6 cellular contexts compared by ENCODE assay signal in genomic region chrX:87098477-87098876, GRCh38.
"Had no signal": no experiment of that assay in that cellular context is flagged by ENCODE, and none has a peak within 500 bp of the region (broad histone marks: within the 10 kb centered on the region; RNA-seq: fewer than 3 reads in every experiment).

No MANE protein-coding gene starts in this region.

- H3K4me3 ChIP-seq: K562 had no signal

- DNase-seq: IMR-90, KBM-7 had no signal

- FAIRE-seq: HepG2, K562 had no signal

- H3K4me3 Mint-ChIP-seq: IgD-negative memory B cell had no signal

- H3K27ac Mint-ChIP-seq: IgD-negative memory B cell had no signal

- H3K27me3 Mint-ChIP-seq: IgD-negative memory B cell had no signal

- H3K27ac ChIP-seq: HL-60 had no signal

- H3K36me3 Mint-ChIP-seq: IgD-negative memory B cell had no signal

- ATAC-seq: HepG2, K562 had no signal

- H3K9me3 Mint-ChIP-seq: IgD-negative memory B cell had no signal
